22 cellular contexts compared by ENCODE assay signal in the genomic region with DNA sequence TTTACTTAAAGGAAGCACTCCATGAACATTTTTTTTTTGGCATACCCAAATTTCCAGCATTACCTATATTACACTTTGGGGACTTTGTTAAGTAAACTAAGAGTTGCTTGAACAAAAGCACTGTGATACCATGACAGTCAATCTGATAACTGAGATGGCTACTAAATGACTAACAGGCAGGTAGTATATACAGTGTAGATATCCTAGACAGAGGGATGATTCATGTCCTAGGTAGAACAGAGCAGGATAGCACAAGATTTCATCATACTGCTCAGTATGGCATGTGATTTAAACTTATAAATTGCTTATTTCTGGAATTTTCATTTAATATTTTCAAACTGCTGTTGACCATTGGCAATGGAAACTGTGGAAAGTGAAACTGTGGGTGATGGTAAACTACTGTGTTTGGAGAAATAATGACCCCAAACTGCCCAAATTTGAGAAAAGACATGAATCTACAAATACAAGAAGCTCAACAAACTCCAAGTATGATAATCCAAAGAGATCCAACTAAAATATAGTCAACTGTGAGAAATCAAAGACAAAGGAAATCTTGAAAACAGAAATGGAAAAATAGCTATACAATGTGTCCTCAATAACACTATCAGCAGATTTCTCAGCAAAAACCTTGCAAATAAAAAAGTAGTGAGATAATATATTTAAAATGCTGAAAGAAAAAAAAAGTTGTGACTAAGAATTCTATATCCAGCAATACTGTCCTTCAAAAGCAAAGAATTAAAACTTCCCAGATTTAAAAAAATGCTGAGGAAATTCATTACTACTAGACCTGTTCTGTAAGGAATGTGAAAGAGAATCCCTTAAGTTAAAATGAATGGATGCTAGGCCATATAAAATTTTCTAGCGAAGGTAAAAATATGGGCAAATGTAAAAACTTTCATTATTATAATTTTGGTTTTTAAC.
"Had no signal": no experiment of that assay in that cellular context is flagged by ENCODE, and none has a peak within 500 bp of the region (broad histone marks: within the 10 kb centered on the region; RNA-seq: fewer than 3 reads in every experiment).

No MANE protein-coding gene starts in this region.

- ATAC-seq: left cardiac atrium; left lung; naive thymus-derived CD8-positive, alpha-beta T cell; psoas muscle; right cardiac atrium had no signal

- H3K27me3 ChIP-seq: esophagus muscularis mucosa, left lung, stomach, thyroid gland had no signal

- H3K27ac ChIP-seq: dorsolateral prefrontal cortex, esophagus muscularis mucosa, left lung, psoas muscle, skin epidermis, stomach, thyroid gland had no signal

- H3K4me3 ChIP-seq: dorsolateral prefrontal cortex, esophagus muscularis mucosa, left lung, psoas muscle, skin epidermis, stomach, thyroid gland had no signal

- H3K36me3 ChIP-seq: esophagus muscularis mucosa, left lung, stomach, thyroid gland had no signal

- DNase-seq: dorsolateral prefrontal cortex; effector CD4-positive, alpha-beta T cell; foreskin melanocyte; glutamatergic neuron; hypothalamus; kidney; left cardiac atrium; left lung; naive thymus-derived CD8-positive, alpha-beta T cell; nephron progenitor cell; nucleus accumbens; posterior cingulate gyrus; psoas muscle; right cardiac atrium; stimulated activated CD4-positive, alpha-beta T cell treated with anti-CD3 and anti-CD28 coated beads, Interleukin-15, amount 100 ng/mL, for 24 hours; stimulated activated CD4-positive, alpha-beta T cell treated with anti-CD3 and anti-CD28 coated beads, Interleukin-4, amount 100 ng/mL, for 1 hour; stimulated activated CD8-positive, alpha-beta memory T cell treated with anti-CD3 and anti-CD28 coated beads, Interleukin-4, amount 100 ng/mL, for 48 hours; stimulated activated naive CD4-positive, alpha-beta T cell treated with Interleukin-2 at 50 U/mL for 16 hours; stomach; thyroid gland had no signal

- H3K9me3 ChIP-seq: thyroid gland had no signal
